25 cellular contexts compared by ENCODE assay signal in genomic region chr2:150646746-150647145, GRCh38.
DNase-seq lines count a peak whose midpoint lies in the region; ATAC-seq and TF ChIP-seq lines count a peak whose summit lies in the region.
"Had no signal": no experiment of that assay in that cellular context is flagged by ENCODE, and none has a peak within 500 bp of the region (broad histone marks: within the 10 kb centered on the region; RNA-seq: fewer than 3 reads in every experiment).

No MANE protein-coding gene starts in this region.

- no peaks in the 10 kb centered on the region for H3K9me3 ChIP-seq in A673 (ENCODE audit: low read depth, low read length, poor library complexity, severe bottlenecking)
- H3K9me3 ChIP-seq: A549, SJSA1 had no signal

- DNase-seq in HT1080 (ENCODE audit: low read depth) (peak; percentile 17), RPMI7951 (ENCODE audit: low read depth) (peak; percentile 25), fibroblast of peridontal ligament (ENCODE audit: extremely low read depth) (peak; percentile 55), A673 (ENCODE audit: low spot score) (no peak)
- no peak for DNase-seq in stimulated activated naive CD4-positive, alpha-beta T cell treated with Interleukin-2 at 50 U/mL for 16 hours (lab: John Stamatoyannopoulos, UW)
- DNase-seq: CD8-positive, alpha-beta T cell; DND-41; H7; HFFc6; Karpas-422; NCI-H2029; NCI-H446; NCI-H524 treated with DMSO at 0.1 percent for 48 hours; NCI-H774; NK-92 treated with Interleukin-12 subunit alpha and Interleukin-12 subunit beta, amount 100 ng/mL, for 24 hours; PC-9; Right ventricle myocardium superior; RPMI8226; T-cell had no signal

- no peaks in the 10 kb centered on the region for H3K36me3 ChIP-seq in A673 (ENCODE audit: insufficient read depth, low read length, poor library complexity, severe bottlenecking)
- H3K36me3 ChIP-seq: SJSA1 had no signal

- H3K27ac ChIP-seq in A673 (ENCODE audit: low read depth, low read length, poor library complexity, severe bottlenecking): no peak overlapping the region
- H3K27ac ChIP-seq: A549, C4-2B, HL-60, PC-9, SJSA1 had no signal

- H3K4me3 ChIP-seq in A673 (ENCODE audit: low read depth, low read length, poor library complexity, severe bottlenecking): no peak overlapping the region
- H3K4me3 ChIP-seq: A549, PC-9, SJSA1 had no signal

- intact Hi-C loops in A673 (cut with micrococcal nuclease; ENCODE audit: unreplicated experiment): no loop called here

- no peaks in the 10 kb centered on the region for H3K4me1 ChIP-seq in A673 (ENCODE audit: insufficient read depth, low read length, poor library complexity, severe bottlenecking)

- TF ChIP-seq CTCF in A673 (conservative IDR thresholded peaks at IDR 0.05; ENCODE audit: low read depth, low read length): no peak

- CTCF ChIA-PET in A673 (lab: Charles Lee): no interaction called here

- ATAC-seq in HG02840 (IDR thresholded peaks at IDR 0.05; ENCODE audit: low FRiP score, unreplicated experiment) (no peak), HG02642 (IDR thresholded peaks at IDR 0.05; ENCODE audit: poor library complexity, unreplicated experiment) (no peak)
- ATAC-seq: A549; CD8-positive, alpha-beta T cell; T-cell had no signal

- no peaks in the 10 kb centered on the region for H3K27me3 ChIP-seq in A673 (replicated peaks; ENCODE audit: insufficient read depth, low read depth, low read length, poor library complexity)
- H3K27me3 ChIP-seq: SJSA1 had no signal

- POLR2A ChIA-PET in A673 (lab: Charles Lee; ENCODE audit: low non-redundant PET): no interaction called here

- BruUV-seq in A673 (replicated peaks; lab: Mats Ljungman, UMichigan): no TSS peak

Comparison
In these comparisons a context has a peak if more than half of its experiments do, and no peak if none do; other contexts are left out.
1. DNase-seq: peak in HT1080 (single experiment), RPMI7951 (single experiment) and fibroblast of peridontal ligament (single experiment); none in stimulated activated naive CD4-positive, alpha-beta T cell treated with Interleukin-2 at 50 U/mL for 16 hours (single experiment) and A673 (single experiment).